ENCODE assay signal across 16 cellular contexts in the genomic region with DNA sequence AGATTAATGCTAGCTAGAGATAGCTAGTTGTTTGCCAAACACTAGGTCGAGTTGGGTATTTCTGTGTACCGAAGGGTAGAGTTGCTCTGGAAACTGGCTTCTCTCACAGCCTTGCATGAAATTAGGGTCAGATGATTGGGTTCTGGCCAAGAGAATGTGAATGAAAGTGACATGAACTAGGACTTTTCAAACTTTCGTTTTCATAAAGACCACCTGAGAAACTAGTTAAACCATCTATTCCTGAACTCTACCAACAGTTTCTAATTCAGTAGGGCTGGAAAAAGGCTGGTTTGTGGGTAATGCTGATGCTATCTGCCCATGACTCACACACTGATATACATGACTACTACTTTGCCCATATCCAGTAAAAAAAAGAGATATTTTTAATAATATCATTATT.
DNase-seq lines count a peak whose midpoint lies in the region; ATAC-seq lines count a peak whose summit lies in the region.
"Had no signal": no experiment of that assay in that cellular context is flagged by ENCODE, and none has a peak within 500 bp of the region (broad histone marks: within the 10 kb centered on the region; RNA-seq: fewer than 3 reads in every experiment).

No MANE protein-coding gene starts in this region.

- H3K36me3 Mint-ChIP-seq in stimulated activated effector memory CD8-positive, alpha-beta T cell treated with anti-CD3 and anti-CD28 coated beads, Interleukin-12 subunit alpha, Interleukin-12 subunit beta, amount 100 ng/mL, for 72 hours, result no peaks in the 10 kb centered on the region
- H3K36me3 Mint-ChIP-seq: activated naive CD4-positive, alpha-beta T cell treated with anti-CD3 and anti-CD28 coated beads, Interleukin-2, amount 10 ng/mL, durations not matched to agents 7 days and 5 days had no signal

- H3K27ac Mint-ChIP-seq in stimulated activated effector memory CD8-positive, alpha-beta T cell treated with anti-CD3 and anti-CD28 coated beads, Interleukin-12 subunit alpha, Interleukin-12 subunit beta, amount 100 ng/mL, for 72 hours, result no peak overlapping the region
- H3K27ac Mint-ChIP-seq: activated naive CD4-positive, alpha-beta T cell treated with anti-CD3 and anti-CD28 coated beads, Interleukin-2, amount 10 ng/mL, durations not matched to agents 7 days and 5 days had no signal

- no peak for ATAC-seq in HG02840 (IDR thresholded peaks at IDR 0.05; ENCODE audit: low FRiP score, unreplicated experiment)
- ATAC-seq in stimulated activated effector memory CD8-positive, alpha-beta T cell treated with anti-CD3 and anti-CD28 coated beads, Interleukin-12 subunit alpha, Interleukin-12 subunit beta, amount 100 ng/mL, for 72 hours, result no peak
- ATAC-seq: left lung had no signal

- no peak overlapping the region for H3K4me3 Mint-ChIP-seq in stimulated activated effector memory CD8-positive, alpha-beta T cell treated with anti-CD3 and anti-CD28 coated beads, Interleukin-12 subunit alpha, Interleukin-12 subunit beta, amount 100 ng/mL, for 72 hours
- H3K4me3 Mint-ChIP-seq: activated naive CD4-positive, alpha-beta T cell treated with anti-CD3 and anti-CD28 coated beads, Interleukin-2, amount 10 ng/mL, durations not matched to agents 7 days and 5 days had no signal

- in situ Hi-C loops in Caki2 (cut with HindIII; ENCODE audit: low pct_unique_long_range_greater_than_20kb, low sequenced_read_pairs), result loop anchor here (25.0 kb wide), 1 partner anchor 147 kb away; a partner anchor contains a TSS

- H3K9me3 Mint-ChIP-seq in stimulated activated effector memory CD8-positive, alpha-beta T cell treated with anti-CD3 and anti-CD28 coated beads, Interleukin-12 subunit alpha, Interleukin-12 subunit beta, amount 100 ng/mL, for 72 hours, result no peaks in the 10 kb centered on the region
- H3K9me3 Mint-ChIP-seq: activated naive CD4-positive, alpha-beta T cell treated with anti-CD3 and anti-CD28 coated beads, Interleukin-2, amount 10 ng/mL, durations not matched to agents 7 days and 5 days had no signal

- no peaks in the 10 kb centered on the region for H3K4me1 Mint-ChIP-seq in stimulated activated effector memory CD8-positive, alpha-beta T cell treated with anti-CD3 and anti-CD28 coated beads, Interleukin-12 subunit alpha, Interleukin-12 subunit beta, amount 100 ng/mL, for 72 hours
- H3K4me1 Mint-ChIP-seq: activated naive CD4-positive, alpha-beta T cell treated with anti-CD3 and anti-CD28 coated beads, Interleukin-2, amount 10 ng/mL, durations not matched to agents 7 days and 5 days had no signal

- DNase-seq in Caki2 (ENCODE audit: low read depth) (peak; percentile 41), OCI-M1 (lab: John Stamatoyannopoulos, UW) (peak; percentile 55), dedifferentiated amniotic fluid mesenchymal stem cell (ENCODE audit: extremely low spot score) (peak; percentile 43), midbrain (lab: John Stamatoyannopoulos, UW) (peak; percentile 14), inferior parietal cortex (ENCODE audit: extremely low spot score) (no peak), NCI-H2196 (lab: John Stamatoyannopoulos, UW; ENCODE audit: unreplicated experiment) (no peak)
- DNase-seq in stimulated activated effector memory CD8-positive, alpha-beta T cell treated with anti-CD3 and anti-CD28 coated beads, Interleukin-12 subunit alpha, Interleukin-12 subunit beta, amount 100 ng/mL, for 72 hours (ENCODE audit: low spot score in 2 of 2), result no peak
- DNase-seq: activated naive CD4-positive, alpha-beta T cell treated with anti-CD3 and anti-CD28 coated beads, Interleukin-2, amount 10 ng/mL, durations not matched to agents 7 days and 5 days; BE2C; DMS79; H7; left lung; NCI-H1417; NCI-H526 treated with DMSO at 0.1 percent for 48 hours; SIG-M5 had no signal

Comparison
In these comparisons a context has a peak if more than half of its experiments do, and no peak if none do; other contexts are left out.
1. DNase-seq: peak in Caki2 (single experiment), OCI-M1 (single experiment), dedifferentiated amniotic fluid mesenchymal stem cell (single experiment) and midbrain (single experiment); none in inferior parietal cortex (single experiment), stimulated activated effector memory CD8-positive, alpha-beta T cell treated with anti-CD3 and anti-CD28 coated beads, Interleukin-12 subunit alpha, Interleukin-12 subunit beta, amount 100 ng/mL, for 72 hours (0 of 2) and NCI-H2196 (single experiment).